Comparison of ENCODE assay signal across 33 cellular contexts in genomic region chr1:175423605-175424004, GRCh38.
"Had no signal": no experiment of that assay in that cellular context is flagged by ENCODE, and none has a peak within 500 bp of the region (broad histone marks: within the 10 kb centered on the region; RNA-seq: fewer than 3 reads in every experiment).

No MANE protein-coding gene starts in this region.

- DNase-seq: Karpas-422, Kasumi-1, MG63, MV-4-11, NCI-H1048, NCI-H1092, NCI-H1092 treated with DMSO at 0.1 percent for 48 hours, NCI-H1105, NCI-H1105 treated with DMSO at 0.1 percent for 48 hours, NCI-H1417, NCI-H1417 treated with DMSO at 0.1 percent for 48 hours, NCI-H1436, NCI-H1436 treated with DMSO at 0.1 percent for 48 hours, NCI-H146, NCI-H1694, NCI-H1694 treated with DMSO at 0.1 percent for 48 hours, NCI-H187, NCI-H187 treated with DMSO at 0.1 percent for 48 hours, NCI-H1930, NCI-H2029, NCI-H2029 treated with DMSO at 0.1 percent for 48 hours, NCI-H2081, NCI-H2081 treated with DMSO at 0.1 percent for 48 hours, NCI-H2107, NCI-H2171, NCI-H2171 treated with DMSO at 0.1 percent for 48 hours, NCI-H2227 treated with DMSO at 0.1 percent for 48 hours, NCI-H226, NCI-H345, NCI-H446, NCI-H446 treated with DMSO at 0.1 percent for 48 hours, NCI-H510A had no signal

- H3K27ac ChIP-seq: KMS-11 had no signal

- H3K9me3 ChIP-seq: MG63 had no signal

- H3K36me3 ChIP-seq: MG63 had no signal

- H3K4me3 ChIP-seq: MG63 had no signal
